Comparison of ENCODE assay signal across 8 cellular contexts in the genomic region with DNA sequence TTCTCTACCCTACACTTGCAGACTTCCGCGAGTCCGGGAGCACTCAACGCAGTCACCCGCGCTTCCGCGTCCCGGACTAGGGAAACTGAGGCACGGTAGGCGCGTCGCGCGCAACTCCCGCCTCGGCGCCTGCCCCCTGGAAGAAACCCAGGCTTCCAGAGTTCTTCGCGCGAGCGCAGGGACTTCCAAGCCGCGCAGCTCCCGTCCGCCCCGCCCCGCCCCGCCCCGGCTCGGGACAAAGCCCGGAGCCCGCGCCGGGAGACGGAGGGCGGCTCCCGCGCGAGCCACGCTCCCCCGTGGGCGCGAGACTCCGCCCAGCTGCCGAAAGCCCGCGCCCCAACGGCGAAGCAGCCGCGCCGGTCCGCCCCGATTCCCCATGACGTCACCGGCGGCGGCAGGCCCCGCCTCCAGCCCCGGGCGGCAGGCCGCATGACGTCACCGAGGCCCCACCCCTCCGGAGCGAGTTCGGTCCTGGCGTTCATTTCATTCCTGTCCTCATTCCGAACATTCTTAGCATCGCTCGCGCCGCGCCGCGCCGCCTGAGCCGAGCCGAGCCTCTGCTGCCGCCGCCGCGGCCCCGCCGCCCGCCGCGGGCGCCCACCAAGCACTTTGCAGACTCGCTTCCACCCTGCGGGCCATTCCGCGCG. TPM values are rescaled to one million over a fixed set of nuclear protein-coding genes. Genes with fewer than 3 reads are reported as not detected.
DNase-seq lines count a peak whose midpoint lies in the region; ATAC-seq and TF ChIP-seq lines count a peak whose summit lies in the region.

A gene (plus strand): TSS at position 498 of the 647 bp plus-strand sequence.

- peak within 1 kb of the TSS; percentile 86 for H2AFZ ChIP-seq in OCI-LY7 (ENCODE audit: low read length)

- POLR2A ChIA-PET in OCI-LY7 (lab: Charles Lee): no interaction called here

- DNase-seq in HS-5 (ENCODE audit: low read depth) (peak; percentile 83), OCI-LY7 (ENCODE audit: low spot score) (peak; percentile 76)
- DNase-seq in activated T-cell treated with anti-CD3 and anti-CD28 coated beads, Interleukin-2, amount 50 U/mL, for 72 hours: peak; percentile 87 to 90
- DNase-seq in stimulated activated CD8-positive, alpha-beta memory T cell treated with anti-CD3 and anti-CD28 coated beads, Interleukin-4, amount 100 ng/mL, for 1 hour (ENCODE audit: low read depth in 2 of 2, low spot score in 1 of 2): peak; percentile 32 to 63

- H3K27ac ChIP-seq in BLaER1 treated with 17β-estradiol and CSF1 and Interleukin-3, amounts not matched to agents 10 nM and 100 nM: peak within 1 kb of the TSS in 2 of 11 experiments; percentile 22 to 34; a peak in 2 of 22 replicates
- peak within 1 kb of the TSS; percentile 19 for H3K27ac ChIP-seq in OCI-LY7 (ENCODE audit: low read depth, low read length, poor library complexity, severe bottlenecking)
- H3K27ac ChIP-seq in esophagus (ENCODE audit: low read depth in 2 of 2, low read length in 1 of 2): peak within 1 kb of the TSS; percentile 97 to 98
- H3K27ac ChIP-seq in mucosa of rectum (ENCODE audit: low read depth in 2 of 2, low read length in 2 of 2): peak within 1 kb of the TSS; percentile 93 to 95

- H3K36me3 ChIP-seq in BLaER1 treated with 17β-estradiol and CSF1 and Interleukin-3, amounts not matched to agents 10 nM and 100 nM: no peaks in the 10 kb centered on the region
- no peaks in the 10 kb centered on the region for H3K36me3 ChIP-seq in OCI-LY7 (ENCODE audit: insufficient read depth, low read length)
- no peaks in the 10 kb centered on the region for H3K36me3 ChIP-seq in esophagus (ENCODE audit: control insufficient read depth in 2 of 2, insufficient read depth in 2 of 2, low read length in 1 of 2)
- no peaks in the 10 kb centered on the region for H3K36me3 ChIP-seq in mucosa of rectum (ENCODE audit: control insufficient read depth in 2 of 2, insufficient read depth in 2 of 2, low read length in 2 of 2)

- H3K9me3 ChIP-seq in BLaER1 treated with 17β-estradiol and CSF1 and Interleukin-3, amounts not matched to agents 10 nM and 100 nM (replicated peaks in 1 of 11): peaks cover 0 to 11% (median 7%) of the 10 kb centered on the region in 11 experiments; a peak in 8 of 22 replicates
- H3K9me3 ChIP-seq in OCI-LY7 (ENCODE audit: low read length) (no peaks in the 10 kb centered on the region), esophagus (ENCODE audit: control insufficient read depth in 2 of 2, insufficient read depth in 1 of 2, low read depth in 1 of 2, low read length in 1 of 2) (no peaks in the 10 kb centered on the region), mucosa of rectum (ENCODE audit: control insufficient read depth in 2 of 2, low read length in 2 of 2) (no peaks in the 10 kb centered on the region)

- intact Hi-C loops in OCI-LY7 (cut with micrococcal nuclease; ENCODE audit: unreplicated experiment): loop anchor here (10.0 kb wide), 1 partner anchor 211 kb away; no protein-coding TSS in a partner anchor

- peaks cover 5% of the 10 kb centered on the region for H3K4me1 Mint-ChIP-seq in activated T-cell treated with anti-CD3 and anti-CD28 coated beads, Interleukin-2, amount 50 U/mL, for 72 hours (ENCODE audit: low read depth)

- H3K4me1 ChIP-seq in BLaER1 treated with 17β-estradiol and CSF1 and Interleukin-3, amounts not matched to agents 10 nM and 100 nM: peaks cover 0 to 6% (median 0%) of the 10 kb centered on the region in 10 experiments; a peak in 1 of 20 replicates
- H3K4me1 ChIP-seq in OCI-LY7 (ENCODE audit: insufficient read depth, low read length, poor library complexity, severe bottlenecking) (peaks cover 3% of the 10 kb centered on the region), esophagus (ENCODE audit: control insufficient read depth in 2 of 2, insufficient read depth in 2 of 2, low read length in 1 of 2) (peaks cover 0 to 2% of the 10 kb centered on the region in 2 donors), mucosa of rectum (ENCODE audit: control insufficient read depth in 2 of 2, insufficient read depth in 2 of 2, low read length in 2 of 2) (peaks cover 11 to 27% of the 10 kb centered on the region in 2 donors)

- WGBS in esophagus, 2 donors: 1% methylated on average over 91 to 95 of the region's 95 CpGs

- H3K9me2 ChIP-seq in OCI-LY7 (ENCODE audit: insufficient read depth, low read length): no peaks in the 10 kb centered on the region

- CTCF ChIA-PET in OCI-LY7 (lab: Charles Lee; ENCODE audit: unreplicated experiment): no interaction called here

- peak within 1 kb of the TSS; percentile 55 to 72 (median 62) for H3K4me3 ChIP-seq in BLaER1 treated with 17β-estradiol and CSF1 and Interleukin-3, amounts not matched to agents 10 nM and 100 nM
- peak within 1 kb of the TSS; percentile 73 for H3K4me3 ChIP-seq in OCI-LY7 (ENCODE audit: low read depth, low read length, poor library complexity, severe bottlenecking)
- peak within 1 kb of the TSS; percentile 78 to 99 for H3K4me3 ChIP-seq in esophagus (ENCODE audit: low read depth in 1 of 2, low read length in 2 of 2)
- H3K4me3 ChIP-seq in mucosa of rectum (ENCODE audit: low read length in 2 of 2): peak within 1 kb of the TSS; percentile 87 to 97

- H3K9ac ChIP-seq in BLaER1 treated with 17β-estradiol and CSF1 and Interleukin-3, amounts not matched to agents 10 nM and 100 nM: peak within 1 kb of the TSS; percentile 24 to 74 (median 60); a peak in 19 of 22 replicates
- H3K9ac ChIP-seq in mucosa of rectum (ENCODE audit: low read depth in 1 of 2, low read length in 2 of 2): peak within 1 kb of the TSS; percentile 83 to 90

- H3K4me2 ChIP-seq in BLaER1 treated with 17β-estradiol and CSF1 and Interleukin-3, amounts not matched to agents 10 nM and 100 nM: peak within 1 kb of the TSS; percentile 56 to 80 (median 65)
- H3K4me2 ChIP-seq in OCI-LY7 (ENCODE audit: low read length): peak within 1 kb of the TSS; percentile 67

- H3K36me3 Mint-ChIP-seq in activated T-cell treated with anti-CD3 and anti-CD28 coated beads, Interleukin-2, amount 50 U/mL, for 72 hours (ENCODE audit: insufficient read depth in 2 of 2): peaks cover 0 to 4% of the 10 kb centered on the region in 2 donors

- peak; percentile 86 for ATAC-seq in GM19467 (IDR thresholded peaks at IDR 0.05; ENCODE audit: unreplicated experiment)
- ATAC-seq in activated T-cell treated with anti-CD3 and anti-CD28 coated beads, Interleukin-2, amount 50 U/mL, for 72 hours (replicated peaks in 1 of 2): peak; percentile 87 to 88

- H3K79me2 ChIP-seq in OCI-LY7 (ENCODE audit: insufficient read depth, low read depth, low read length): no peaks in the 10 kb centered on the region; the same call in 1 of the 2 replicates

- H3K27ac Mint-ChIP-seq in activated T-cell treated with anti-CD3 and anti-CD28 coated beads, Interleukin-2, amount 50 U/mL, for 72 hours: peak within 1 kb of the TSS; percentile 24

- peaks cover 55 to 98% (median 60%) of the 10 kb centered on the region in 11 experiments for H3K27me3 ChIP-seq in BLaER1 treated with 17β-estradiol and CSF1 and Interleukin-3, amounts not matched to agents 10 nM and 100 nM
- no peaks in the 10 kb centered on the region for H3K27me3 ChIP-seq in esophagus (ENCODE audit: control insufficient read depth in 1 of 2, insufficient read depth in 2 of 2, low read length in 2 of 2)
- no peaks in the 10 kb centered on the region for H3K27me3 ChIP-seq in mucosa of rectum (ENCODE audit: control insufficient read depth in 2 of 2, insufficient read depth in 2 of 2, low read length in 2 of 2)

- H3K27me3 Mint-ChIP-seq in activated T-cell treated with anti-CD3 and anti-CD28 coated beads, Interleukin-2, amount 50 U/mL, for 72 hours (ENCODE audit: low read depth): peaks cover 72% of the 10 kb centered on the region

- H4K20me1 ChIP-seq in BLaER1 treated with 17β-estradiol and CSF1 and Interleukin-3, amounts not matched to agents 10 nM and 100 nM: peaks cover 0 to 30% (median 10%) of the 10 kb centered on the region in 11 experiments; a peak in 16 of 22 replicates
- peaks cover 3% of the 10 kb centered on the region; the same call in 1 of the 2 replicates for H4K20me1 ChIP-seq in OCI-LY7 (ENCODE audit: insufficient read depth, low read length)

- no TSS peak for BruUV-seq in OCI-LY7 (replicated peaks; lab: Mats Ljungman, UMichigan)

- peaks cover 0 to 1% of the 10 kb centered on the region in 2 donors for H3K9me3 Mint-ChIP-seq in activated T-cell treated with anti-CD3 and anti-CD28 coated beads, Interleukin-2, amount 50 U/mL, for 72 hours

- peak within 1 kb of the TSS; percentile 81 to 90 for H3K4me3 Mint-ChIP-seq in activated T-cell treated with anti-CD3 and anti-CD28 coated beads, Interleukin-2, amount 50 U/mL, for 72 hours

- no peak for TF ChIP-seq CTCF in OCI-LY7 (conservative IDR thresholded peaks at IDR 0.05; ENCODE audit: low read length)

RNA-seq across cellular contexts. Expression of the gene that starts here (rescaled TPM):
- total RNA-seq in OCI-LY7 (2014; rRNA removed; shearing (Covaris generic)): 10.8 and 11.5 TPM in 2 replicates
- total RNA-seq in OCI-LY7 (2022): 3.6 and 5.6 TPM in 2 replicates
- under 1 TPM; 0.31 to 0.35 TPM for total RNA-seq in activated T-cell treated with anti-CD3 and anti-CD28 coated beads, Interleukin-2, amount 50 U/mL, for 72 hours
- 10 to 100 TPM; 10.4 to 11.2 TPM for polyA plus RNA-seq in esophagus

Comparison
In these comparisons a context has a peak if more than half of its experiments do, and no peak if none do; other contexts are left out.
1. Peak in DNase-seq and ATAC-seq in activated T-cell treated with anti-CD3 and anti-CD28 coated beads, Interleukin-2, amount 50 U/mL, for 72 hours; RNA of the gene not detected or under 1 TPM.